Comparison of ENCODE assay signal across 8 cellular contexts in the genomic region with DNA sequence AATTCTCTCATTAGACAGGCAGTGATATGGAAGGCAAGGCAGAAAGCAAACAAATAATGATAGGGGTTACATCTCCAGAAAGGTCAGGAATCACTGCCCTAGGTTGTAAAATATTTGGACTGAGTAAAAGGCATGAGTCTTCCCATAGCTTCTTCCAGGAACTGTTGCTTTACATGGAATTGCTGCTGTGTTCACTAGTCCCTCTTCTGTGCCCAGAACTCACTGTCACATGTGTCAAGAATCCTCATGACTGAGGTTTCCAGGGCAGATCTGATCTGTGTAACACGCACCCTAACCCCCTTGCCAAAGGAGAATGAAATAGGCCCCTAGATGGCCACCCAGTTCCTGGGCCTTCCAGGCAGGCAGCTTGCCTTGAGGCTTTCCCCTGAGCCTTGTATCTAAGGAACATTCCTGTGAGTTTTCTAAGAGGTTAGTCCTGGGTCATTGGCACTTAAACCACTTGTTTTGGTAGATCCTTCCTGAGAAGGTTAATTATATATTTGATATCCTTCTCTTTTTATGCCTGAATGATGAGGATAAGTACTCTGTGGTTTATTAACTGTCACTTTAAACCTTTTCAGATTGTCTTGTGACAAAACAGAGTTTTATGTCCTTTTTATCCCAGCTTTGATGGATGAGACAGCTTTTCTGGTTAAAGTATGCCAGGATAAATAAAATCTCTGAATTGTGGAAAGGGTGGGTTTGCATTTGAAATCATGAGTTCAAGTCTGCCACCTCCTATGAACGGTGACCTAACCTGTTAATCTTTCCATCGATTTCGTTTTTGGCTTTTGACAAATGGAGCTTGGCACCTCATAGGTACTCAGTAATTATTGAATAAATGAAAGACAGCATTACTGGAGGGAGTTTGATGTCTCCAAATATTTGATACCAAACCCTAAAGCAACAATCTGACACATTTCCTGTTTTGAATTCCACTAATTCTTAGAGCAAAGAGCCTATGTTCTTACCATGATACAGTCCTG.
DNase-seq lines count a peak whose midpoint lies in the region; ATAC-seq and TF ChIP-seq lines count a peak whose summit lies in the region.

No MANE protein-coding gene starts in this region.

- H3K4me3 ChIP-seq in ovary (no peak overlapping the region), SJCRH30 (no peak overlapping the region)

- no peak for DNase-seq in CD4-positive, alpha-beta T cell
- peak; percentile 18 for DNase-seq in NCI-H2107 (lab: John Stamatoyannopoulos, UW)
- DNase-seq in epithelial cell of prostate (ENCODE audit: low read depth, low spot score): no peak
- no peak for DNase-seq in ovary
- DNase-seq in anterior cingulate cortex (lab: John Stamatoyannopoulos, UW): no peak
- DNase-seq in SJCRH30: no peak
- no peak for DNase-seq in AG08396 (ENCODE audit: low spot score)

- H3K4me1 Mint-ChIP-seq in CD4-positive, alpha-beta T cell (ENCODE audit: low read depth): peaks cover 90% of the 10 kb centered on the region

- H3K4me3 Mint-ChIP-seq in CD4-positive, alpha-beta T cell: peak overlapping the region; percentile 48

- H3K27me3 Mint-ChIP-seq in CD4-positive, alpha-beta T cell: no peaks in the 10 kb centered on the region

- peaks cover 23% of the 10 kb centered on the region for H3K4me1 ChIP-seq in ovary (ENCODE audit: insufficient read depth)
- peaks cover 30% of the 10 kb centered on the region for H3K4me1 ChIP-seq in SJCRH30

- intact Hi-C loops in CD4-positive, alpha-beta T cell (cut with DNase I, micrococcal nuclease): loop anchor here in 1 of 2 experiments (10.0 kb wide), 1 partner anchor 310 kb away; no protein-coding TSS in a partner anchor
- intact Hi-C loops in ovary (cut with DNase I): loop anchor here in 1 of 4 donors (10.0 kb wide), 1 partner anchor 90 kb away; no protein-coding TSS in a partner anchor

- no peak overlapping the region for H3K27ac ChIP-seq in CD4-positive, alpha-beta T cell (ENCODE audit: low read depth, low read length)
- H3K27ac ChIP-seq in epithelial cell of prostate (peak overlapping the region; percentile 17), ovary (peak overlapping the region in 1 of 2 donors; percentile 51), SJCRH30 (no peak overlapping the region)

- ATAC-seq in CD4-positive, alpha-beta T cell (ENCODE audit: poor library complexity): no peak
- no peak for ATAC-seq in HG03354 (IDR thresholded peaks at IDR 0.05; ENCODE audit: poor library complexity, severe bottlenecking, unreplicated experiment)

- no peaks in the 10 kb centered on the region for H3K27me3 ChIP-seq in CD4-positive, alpha-beta T cell (ENCODE audit: control insufficient read depth, insufficient read depth, low read length)
- H3K27me3 ChIP-seq in ovary (no peaks in the 10 kb centered on the region), SJCRH30 (no peaks in the 10 kb centered on the region)

- CTCF ChIA-PET in CD4-positive, alpha-beta T cell (lab: Charles Lee): interaction anchor here (1.2 kb wide), 1 partner anchor 18 kb away, joined by 3 read pairs; no protein-coding TSS in a partner anchor

- TF ChIP-seq EP300 in ovary (IDR thresholded peaks at IDR 0.05): peak; percentile 58

- H3K36me3 Mint-ChIP-seq in CD4-positive, alpha-beta T cell (ENCODE audit: low read depth): peaks cover 41% of the 10 kb centered on the region

- POLR2A ChIA-PET in CD4-positive, alpha-beta T cell (lab: Charles Lee): interaction anchor here (0.8 to 4.0 kb wide), 3 partner anchors 21 to 141 kb away, joined by 4 to 14 read pairs (median 4); no protein-coding TSS in a partner anchor

- H3K9me3 Mint-ChIP-seq in CD4-positive, alpha-beta T cell: no peaks in the 10 kb centered on the region

- no peak for TF ChIP-seq POLR2A in ovary (IDR thresholded peaks at IDR 0.05)

- H3K27ac Mint-ChIP-seq in CD4-positive, alpha-beta T cell: peak overlapping the region; percentile 86

- 17 to 26% (median 20%) methylated on average over 4 of the region's 4 CpGs for WGBS in ovary, 3 donors

- H3K9me3 ChIP-seq in CD4-positive, alpha-beta T cell (ENCODE audit: control insufficient read depth, low read length): no peaks in the 10 kb centered on the region
- H3K9me3 ChIP-seq in ovary (no peaks in the 10 kb centered on the region), SJCRH30 (replicated peaks) (0 out of 2 replicates have a peak, but pooled peaks cover 3% of the 10 kb centered on the region)

- H3K36me3 ChIP-seq in ovary (no peaks in the 10 kb centered on the region), SJCRH30 (peaks cover 14% of the 10 kb centered on the region)

- TF ChIP-seq CTCF in CD4-positive, alpha-beta T cell (IDR thresholded peaks at IDR 0.05): no peak
- no peak for TF ChIP-seq CTCF in ovary (IDR thresholded peaks at IDR 0.05)
